1 cellular context compared by ENCODE assay signal in genomic region chr11:59550368-59550841, GRCh38.
A peak's percentile ranks its signal among the peaks of the same experiment; 100 is the strongest.
TF ChIP-seq lines count a peak whose summit lies in the region.

No MANE protein-coding gene starts in this region.

TF ChIP-seq in K562, 482 proteins besides CTCF, POLR2A, EP300 and RAD21 (continued from another document):
- TF ChIP-seq ZNF280B (CRISPR knock-in tag; IDR thresholded peaks at IDR 0.05) (no peak), NCOA6 (IDR thresholded peaks at IDR 0.05) (no peak), ARID3B (CRISPR knock-in tag; IDR thresholded peaks at IDR 0.05; ENCODE audit: borderline replicate concordance) (no peak), ESRRA (IDR thresholded peaks at IDR 0.05; ENCODE audit: borderline replicate concordance, low read depth) (no peak; the same call in 1 of the 2 replicates), ZNF174 (CRISPR knock-in tag; IDR thresholded peaks at IDR 0.05) (no peak), POLR2B (IDR thresholded peaks at IDR 0.05; ENCODE audit: low read depth, partially characterized antibody) (peak; percentile 37), NFIX (CRISPR knock-in tag; IDR thresholded peaks at IDR 0.05; ENCODE audit: low read depth) (no peak), GATAD2A (IDR thresholded peaks at IDR 0.05) (no peak), TFE3 (CRISPR knock-in tag; IDR thresholded peaks at IDR 0.05) (no peak), ZNF12 (CRISPR knock-in tag; IDR thresholded peaks at IDR 0.05) (no peak), ZNF707 (CRISPR knock-in tag; conservative IDR thresholded peaks at IDR 0.05) (no peak), ZNF280A (IDR thresholded peaks at IDR 0.05; ENCODE audit: low read depth, partially characterized antibody) (no peak), ZNF57 (CRISPR knock-in tag; IDR thresholded peaks at IDR 0.05) (no peak), ZNF740 (CRISPR knock-in tag; IDR thresholded peaks at IDR 0.05) (no peak), ZNF740 (tag; IDR thresholded peaks at IDR 0.05) (no peak), ZNF699 (CRISPR knock-in tag; IDR thresholded peaks at IDR 0.05; ENCODE audit: insufficient replicate concordance) (no peak), MCM2 (IDR thresholded peaks at IDR 0.05; ENCODE audit: low read depth) (no peak), GABPA (tag; conservative IDR thresholded peaks at IDR 0.05; ENCODE audit: low read depth) (peak; percentile 40; the same call in 1 of the 2 replicates), ZSCAN29 (IDR thresholded peaks at IDR 0.05) (peak; percentile 91), CBX8 (IDR thresholded peaks at IDR 0.05; ENCODE audit: borderline replicate concordance, extremely low read depth, low read depth, low read length, poor library complexity, severe bottlenecking) (no peak), HNRNPL (IDR thresholded peaks at IDR 0.05; ENCODE audit: low read depth, low read length) (no peak), ZFX (CRISPR knock-in tag; IDR thresholded peaks at IDR 0.05) (peak; percentile 76), RFX5 (IDR thresholded peaks at IDR 0.05; ENCODE audit: low read depth, low read length) (no peak; the same call in 1 of the 2 replicates)
TF ChIP-seq in K562: peak in this region for 157.
